Comparison of ENCODE assay signal across 10 cellular contexts in the genomic region with DNA sequence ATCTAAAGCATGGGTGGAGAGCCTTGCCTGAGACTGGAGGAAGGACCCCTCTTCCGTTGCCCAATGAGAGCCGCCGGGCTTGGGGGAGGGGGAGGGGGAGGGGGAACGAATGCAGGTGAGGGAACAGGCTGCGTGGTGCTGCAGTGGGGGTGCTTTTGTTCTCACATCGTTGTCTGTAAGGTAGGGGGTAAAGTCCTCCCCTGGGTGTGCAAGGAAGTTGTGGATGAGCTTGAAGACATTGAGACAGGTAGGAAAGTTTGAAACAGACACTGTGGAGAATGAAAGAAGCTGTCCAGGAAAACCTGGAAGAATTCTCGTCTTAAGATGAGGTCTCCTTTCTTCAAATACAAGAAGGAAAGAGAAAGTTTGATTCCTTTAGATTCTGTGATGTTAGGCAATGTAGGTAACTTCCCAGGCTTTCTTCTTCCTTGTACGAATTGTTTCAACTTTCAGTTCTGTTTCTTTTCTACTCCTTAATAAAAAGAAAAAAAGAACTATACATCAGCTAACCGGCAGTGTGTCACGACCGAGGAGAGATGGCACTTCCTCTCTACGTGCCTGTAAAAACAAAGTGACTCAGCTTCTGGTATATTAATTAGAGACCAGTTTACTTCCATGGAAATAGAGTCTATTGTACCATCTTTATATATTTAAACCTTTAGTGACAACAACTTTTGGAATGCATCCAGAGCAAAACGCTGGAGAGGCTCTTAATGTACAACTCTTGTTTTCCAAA.
A peak's percentile ranks its signal among the peaks of the same experiment; 100 is the strongest.
DNase-seq lines count a peak whose midpoint lies in the region; ATAC-seq and TF ChIP-seq lines count a peak whose summit lies in the region.
"Had no signal": no experiment of that assay in that cellular context is flagged by ENCODE, and none has a peak within 500 bp of the region (broad histone marks: within the 10 kb centered on the region; RNA-seq: fewer than 3 reads in every experiment).

No MANE protein-coding gene starts in this region.

- no peaks in the 10 kb centered on the region for H3K9me3 Mint-ChIP-seq in activated T-helper 2 cell treated with anti-CD3 and anti-CD28 coated beads, Interferon-gamma antibody, Interleukin-2, Interleukin-4, amounts not matched to agents 10 μg/mL and 5 μg/mL and 100 μg/mL, durations not matched to agents 14 hours and 24 hours and 36 hours

- H3K4me3 ChIP-seq in left lung, result peak overlapping the region in 1 of 2 donors; percentile 14

- H3K27ac Mint-ChIP-seq in activated T-helper 2 cell treated with anti-CD3 and anti-CD28 coated beads, Interferon-gamma antibody, Interleukin-2, Interleukin-4, amounts not matched to agents 10 μg/mL and 5 μg/mL and 100 μg/mL, durations not matched to agents 14 hours and 24 hours and 36 hours, result no peak overlapping the region

- H3K9me3 ChIP-seq in left lung, result no peaks in the 10 kb centered on the region
- H3K9me3 ChIP-seq: neutrophil had no signal

- H3K27me3 Mint-ChIP-seq in activated T-helper 2 cell treated with anti-CD3 and anti-CD28 coated beads, Interferon-gamma antibody, Interleukin-2, Interleukin-4, amounts not matched to agents 10 μg/mL and 5 μg/mL and 100 μg/mL, durations not matched to agents 14 hours and 24 hours and 36 hours (ENCODE audit: low read depth), result peaks cover 6% of the 10 kb centered on the region

- DNase-seq in Caki2 (ENCODE audit: low read depth) (peak; percentile 43), Kasumi-1 (lab: John Stamatoyannopoulos, UW) (peak; percentile 26 to 46), left lung (no peak), substantia nigra (lab: John Stamatoyannopoulos, UW) (no peak), nucleus accumbens (lab: John Stamatoyannopoulos, UW) (no peak), HuH-7.5 (ENCODE audit: low spot score) (no peak)
- no peak for DNase-seq in activated T-helper 2 cell treated with anti-CD3 and anti-CD28 coated beads, Interferon-gamma antibody, Interleukin-2, Interleukin-4, amounts not matched to agents 10 μg/mL and 5 μg/mL and 100 μg/mL, durations not matched to agents 14 hours and 24 hours and 36 hours (ENCODE audit: low spot score)
- DNase-seq: anterior cingulate cortex had no signal

- in situ Hi-C loops in Caki2 (cut with HindIII; ENCODE audit: low pct_unique_long_range_greater_than_20kb, low sequenced_read_pairs), result no loop called here

- H3K27me3 ChIP-seq in left lung, result no peaks in the 10 kb centered on the region
- H3K27me3 ChIP-seq: neutrophil had no signal

- no peaks in the 10 kb centered on the region for H3K36me3 ChIP-seq in left lung
- H3K36me3 ChIP-seq: neutrophil had no signal

- H3K27ac ChIP-seq in left lung (peak overlapping the region in 1 of 2 donors; percentile 13), substantia nigra (ENCODE audit: low read depth, low read length, poor library complexity, severe bottlenecking) (no peak overlapping the region)
- H3K27ac ChIP-seq: neutrophil had no signal

- ATAC-seq in left lung, result peak; percentile 70
- ATAC-seq in GM21737 (IDR thresholded peaks at IDR 0.05; ENCODE audit: unreplicated experiment), result no peak

- no peak for TF ChIP-seq CTCF in left lung (IDR thresholded peaks at IDR 0.05)

- H3K4me3 Mint-ChIP-seq in activated T-helper 2 cell treated with anti-CD3 and anti-CD28 coated beads, Interferon-gamma antibody, Interleukin-2, Interleukin-4, amounts not matched to agents 10 μg/mL and 5 μg/mL and 100 μg/mL, durations not matched to agents 14 hours and 24 hours and 36 hours (ENCODE audit: low read depth), result peak overlapping the region; percentile 37

- no peaks in the 10 kb centered on the region for H3K4me1 ChIP-seq in left lung

- intact Hi-C loops in activated T-helper 2 cell treated with anti-CD3 and anti-CD28 coated beads, Interferon-gamma antibody, Interleukin-2, Interleukin-4, amounts not matched to agents 10 μg/mL and 5 μg/mL and 100 μg/mL, durations not matched to agents 14 hours and 24 hours and 36 hours (cut with micrococcal nuclease), result no loop called here
- intact Hi-C loops in left lung (cut with DNase I), result no loop called here

- H3K36me3 Mint-ChIP-seq in activated T-helper 2 cell treated with anti-CD3 and anti-CD28 coated beads, Interferon-gamma antibody, Interleukin-2, Interleukin-4, amounts not matched to agents 10 μg/mL and 5 μg/mL and 100 μg/mL, durations not matched to agents 14 hours and 24 hours and 36 hours (ENCODE audit: low read depth), result no peaks in the 10 kb centered on the region

- H3K4me1 Mint-ChIP-seq in activated T-helper 2 cell treated with anti-CD3 and anti-CD28 coated beads, Interferon-gamma antibody, Interleukin-2, Interleukin-4, amounts not matched to agents 10 μg/mL and 5 μg/mL and 100 μg/mL, durations not matched to agents 14 hours and 24 hours and 36 hours (ENCODE audit: low read depth), result peaks cover 4% of the 10 kb centered on the region

Comparison
In these comparisons a context has a peak if more than half of its experiments do, and no peak if none do; other contexts are left out.
1. DNase-seq: peak in Caki2 (single experiment) and Kasumi-1 (2 of 2); none in activated T-helper 2 cell treated with anti-CD3 and anti-CD28 coated beads, Interferon-gamma antibody, Interleukin-2, Interleukin-4, amounts not matched to agents 10 μg/mL and 5 μg/mL and 100 μg/mL, durations not matched to agents 14 hours and 24 hours and 36 hours (single experiment), left lung (0 of 2), substantia nigra (0 of 49), nucleus accumbens (0 of 56) and HuH-7.5 (single experiment).